11 cellular contexts compared by ENCODE assay signal in the genomic region with DNA sequence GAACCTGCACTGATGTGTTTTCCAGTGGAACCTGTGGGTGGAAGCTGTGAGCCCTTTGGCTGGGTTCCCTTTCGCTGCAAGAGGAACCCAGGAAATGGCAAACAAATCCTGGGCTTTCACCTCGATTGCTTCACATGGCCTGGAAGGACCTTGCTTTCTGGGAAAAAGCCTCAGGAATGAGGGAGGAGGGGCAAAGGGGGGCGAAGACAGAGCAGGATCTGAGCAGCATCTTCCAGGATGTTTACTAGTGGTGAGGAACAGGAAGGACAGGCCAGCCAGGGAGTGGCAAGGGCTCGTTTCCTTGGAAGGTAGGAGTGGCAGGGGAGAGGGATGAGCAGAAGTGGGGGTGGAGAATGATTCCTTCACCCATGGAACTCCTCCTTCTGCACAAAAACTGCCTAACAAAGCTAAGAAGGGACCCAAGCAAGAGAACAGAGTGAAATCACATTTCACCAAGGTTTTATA. TPM values are rescaled to one million over a fixed set of nuclear protein-coding genes. Genes with fewer than 3 reads are reported as not detected.
DNase-seq lines count a peak whose midpoint lies in the region; ATAC-seq and TF ChIP-seq lines count a peak whose summit lies in the region.
"Had no signal": no experiment of that assay in that cellular context is flagged by ENCODE, and none has a peak within 500 bp of the region (broad histone marks: within the 10 kb centered on the region; RNA-seq: fewer than 3 reads in every experiment).

No MANE protein-coding gene starts in this region.

- TF ChIP-seq CTCF in chondrocyte (IDR thresholded peaks at IDR 0.05) (peak; percentile 14), liver (IDR thresholded peaks at IDR 0.05; ENCODE audit: low read depth, low read length, missing input control) (peak; percentile 15)

- H3K36me3 Mint-ChIP-seq in chondrocyte (ENCODE audit: low read depth) (peaks cover 15% of the 10 kb centered on the region), immature natural killer cell (no peaks in the 10 kb centered on the region)

- no peaks in the 10 kb centered on the region for H3K36me3 ChIP-seq in liver (ENCODE audit: control insufficient read depth in 4 of 4, insufficient read depth in 3 of 4, low read depth in 1 of 4, low read length in 3 of 4)
- peaks cover 2 to 9% of the 10 kb centered on the region in 2 donors for H3K36me3 ChIP-seq in aorta (ENCODE audit: control insufficient read depth in 1 of 2, insufficient read depth in 2 of 2, low read length in 1 of 2)

- no peaks in the 10 kb centered on the region for H3K27me3 Mint-ChIP-seq in chondrocyte (ENCODE audit: low read depth)
- peaks cover 2 to 3% (median 3%) of the 10 kb centered on the region in 3 donors for H3K27me3 Mint-ChIP-seq in immature natural killer cell (ENCODE audit: low read depth in 3 of 3)

- intact Hi-C loops in left cardiac atrium (cut with DNase I) (no loop called here), cardiac septum (cut with DNase I) (no loop called here), aorta (cut with DNase I) (no loop called here)

- peaks cover 40% of the 10 kb centered on the region for H3K4me1 Mint-ChIP-seq in chondrocyte (ENCODE audit: low read depth)
- H3K4me1 Mint-ChIP-seq in immature natural killer cell: peaks cover 2 to 3% of the 10 kb centered on the region in 2 donors

- H3K27me3 ChIP-seq in liver (ENCODE audit: control insufficient read depth in 4 of 4, insufficient read depth in 4 of 4, low read length in 3 of 4): no peaks in the 10 kb centered on the region
- no peaks in the 10 kb centered on the region for H3K27me3 ChIP-seq in aorta (ENCODE audit: control insufficient read depth in 1 of 2, insufficient read depth in 2 of 2, low read length in 1 of 2)

- no peak overlapping the region for H3K4me3 ChIP-seq in liver (ENCODE audit: low read depth in 1 of 3, low read length in 3 of 3)
- H3K4me3 ChIP-seq in aorta (ENCODE audit: low read length in 2 of 2): no peak overlapping the region

- DNase-seq in left cardiac atrium (peak; percentile 29), cardiac septum (ENCODE audit: low spot score) (no peak), chondrocyte (ENCODE audit: low spot score) (no peak), aorta (no peak), immature natural killer cell (no peak)
- DNase-seq in activated CD8-positive, alpha-beta memory T cell treated with anti-CD3 and anti-CD28 coated beads, Interleukin-2, amount 50 U/mL, for 4 hours: no peak
- DNase-seq: activated CD4-positive, alpha-beta T cell treated with anti-CD3 and anti-CD28 coated beads for 4 hours; caudate nucleus; stimulated activated CD4-positive, alpha-beta T cell treated with anti-CD3 and anti-CD28 coated beads, Interleukin-15, amount 100 ng/mL, for 24 hours had no signal

- ATAC-seq in left cardiac atrium (peak; percentile 51 to 74), aorta (ENCODE audit: low FRiP score) (peak; percentile 27), HG02610 (IDR thresholded peaks at IDR 0.05; ENCODE audit: unreplicated experiment) (no peak)

- H3K4me1 ChIP-seq in liver (ENCODE audit: control insufficient read depth in 4 of 4, insufficient read depth in 4 of 4, low read length in 3 of 4) (peaks cover 18 to 48% (median 47%) of the 10 kb centered on the region in 4 donors), aorta (ENCODE audit: control insufficient read depth in 1 of 2, insufficient read depth in 2 of 2, low read length in 2 of 2) (no peaks in the 10 kb centered on the region)

- H3K4me3 Mint-ChIP-seq in chondrocyte (ENCODE audit: unreplicated experiment): no peak overlapping the region
- H3K4me3 Mint-ChIP-seq in immature natural killer cell: no peak overlapping the region

- H3K9me3 Mint-ChIP-seq in chondrocyte (ENCODE audit: low read depth) (peaks cover 4% of the 10 kb centered on the region), immature natural killer cell (no peaks in the 10 kb centered on the region)

- no peak overlapping the region for H3K9ac ChIP-seq in liver (ENCODE audit: low read depth in 1 of 2, low read length in 2 of 2)

- H3K27ac Mint-ChIP-seq in chondrocyte (ENCODE audit: unreplicated experiment) (no peak overlapping the region), immature natural killer cell (no peak overlapping the region)

- TF ChIP-seq RAD21 in liver (IDR thresholded peaks at IDR 0.05): peak; percentile 54 to 68

- WGBS in liver: 11% methylated on average over 4 of the region's 4 CpGs
- 30 to 42% methylated on average over 4 of the region's 4 CpGs for WGBS in aorta, 2 donors

- no peaks in the 10 kb centered on the region for H3K9me3 ChIP-seq in liver (ENCODE audit: control insufficient read depth in 4 of 4, low read length in 3 of 4)
- H3K9me3 ChIP-seq in aorta (ENCODE audit: control insufficient read depth, low read length): peaks cover 1% of the 10 kb centered on the region

- H3K27ac ChIP-seq in liver (ENCODE audit: low read depth in 1 of 2, low read length in 2 of 2): peak overlapping the region; percentile 45 to 76
- H3K27ac ChIP-seq in aorta (ENCODE audit: low read depth in 1 of 2, low read length in 2 of 2): no peak overlapping the region

TF ChIP-seq in liver, 16 proteins besides CTCF, POLR2A, EP300 and RAD21 (continues in another document):
- TF ChIP-seq EGR1 (IDR thresholded peaks at IDR 0.05; ENCODE audit: low read depth in 2 of 2): peak in 1 of 2 donors; percentile 87
- TF ChIP-seq GABPA (IDR thresholded peaks at IDR 0.05 in 1 of 2, conservative IDR thresholded peaks at IDR 0.05 in 1 of 2): peak in 1 of 2 donors; percentile 67
- TF ChIP-seq FOXA2 (IDR thresholded peaks at IDR 0.05): no peak
- peak; percentile 99 for TF ChIP-seq RXRA (IDR thresholded peaks at IDR 0.05)
- TF ChIP-seq TAF1 (conservative IDR thresholded peaks at IDR 0.05): no peak
- peak in 1 of 2 donors; percentile 75 for TF ChIP-seq JUND (IDR thresholded peaks at IDR 0.05)
- peak; percentile 53 for TF ChIP-seq NR2F2 (IDR thresholded peaks at IDR 0.05)
- TF ChIP-seq, protein P1, sequence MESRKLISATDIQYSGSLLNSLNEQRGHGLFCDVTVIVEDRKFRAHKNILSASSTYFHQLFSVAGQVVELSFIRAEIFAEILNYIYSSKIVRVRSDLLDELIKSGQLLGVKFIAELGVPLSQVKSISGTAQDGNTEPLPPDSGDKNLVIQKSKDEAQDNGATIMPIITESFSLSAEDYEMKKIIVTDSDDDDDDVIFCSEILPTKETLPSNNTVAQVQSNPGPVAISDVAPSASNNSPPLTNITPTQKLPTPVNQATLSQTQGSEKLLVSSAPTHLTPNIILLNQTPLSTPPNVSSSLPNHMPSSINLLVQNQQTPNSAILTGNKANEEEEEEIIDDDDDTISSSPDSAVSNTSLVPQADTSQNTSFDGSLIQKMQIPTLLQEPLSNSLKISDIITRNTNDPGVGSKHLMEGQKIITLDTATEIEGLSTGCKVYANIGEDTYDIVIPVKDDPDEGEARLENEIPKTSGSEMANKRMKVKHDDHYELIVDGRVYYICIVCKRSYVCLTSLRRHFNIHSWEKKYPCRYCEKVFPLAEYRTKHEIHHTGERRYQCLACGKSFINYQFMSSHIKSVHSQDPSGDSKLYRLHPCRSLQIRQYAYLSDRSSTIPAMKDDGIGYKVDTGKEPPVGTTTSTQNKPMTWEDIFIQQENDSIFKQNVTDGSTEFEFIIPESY (IDR thresholded peaks at IDR 0.05): peak; percentile 70
- TF ChIP-seq MAX (IDR thresholded peaks at IDR 0.05): peak; percentile 96
- TF ChIP-seq ATF3 (IDR thresholded peaks at IDR 0.05): no peak
- peak; percentile 75 for TF ChIP-seq YY1 (IDR thresholded peaks at IDR 0.05)
- peak; percentile 49 for TF ChIP-seq REST (IDR thresholded peaks at IDR 0.05)

RNA-seq across cellular contexts. Expression of gene SLC2A10, which starts 5.9 kb away (rescaled TPM):
- 1 to 10 TPM; 5.6 to 7.7 TPM for total RNA-seq in left cardiac atrium
- total RNA-seq in cardiac septum: 2.7 TPM
- total RNA-seq in chondrocyte: 39.6 to 43.5 TPM (median 40.2 TPM) in 3 replicates
- total RNA-seq in liver: 10 to 100 TPM in 1 of 2 donors, 1 to 10 TPM in 1; 8.0 to 79.7 TPM
- 10 to 100 TPM; 14.4 to 38.9 TPM for polyA plus RNA-seq in liver
- 10 to 100 TPM; 13.9 to 25.6 TPM for total RNA-seq in aorta
- 1 to 10 TPM; 3.5 to 9.7 TPM for polyA plus RNA-seq in aorta
- 1 to 10 TPM in 2 of 3 donors, not detected in 1; 1.3 to 3.0 TPM for polyA plus RNA-seq in immature natural killer cell

RNA-seq across cellular contexts. Expression of gene TP53RK, which starts 26.1 kb away (rescaled TPM):
- total RNA-seq in left cardiac atrium (1 to 10 TPM; 6.8 to 9.7 TPM), cardiac septum (6.4 TPM), chondrocyte (12.0 to 13.3 TPM (median 12.1 TPM) in 3 replicates), liver (10 to 100 TPM in 1 of 2 donors, 1 to 10 TPM in 1; 7.9 to 12.8 TPM), aorta (10 to 100 TPM in 1 of 2 donors, 1 to 10 TPM in 1; 9.4 to 10.4 TPM)
- polyA plus RNA-seq in liver (1 to 10 TPM; 4.7 to 5.7 TPM), aorta (1 to 10 TPM; 9.3 to 9.4 TPM), immature natural killer cell (10 to 100 TPM; 17.5 to 23.9 (median 18.4) TPM)

Comparison
In these comparisons a context has a peak if more than half of its experiments do, and no peak if none do; other contexts are left out.
1. H3K27ac ChIP-seq: peak in liver (2 of 2); none in aorta (0 of 2).